9 cellular contexts compared by ENCODE assay signal in the genomic region with DNA sequence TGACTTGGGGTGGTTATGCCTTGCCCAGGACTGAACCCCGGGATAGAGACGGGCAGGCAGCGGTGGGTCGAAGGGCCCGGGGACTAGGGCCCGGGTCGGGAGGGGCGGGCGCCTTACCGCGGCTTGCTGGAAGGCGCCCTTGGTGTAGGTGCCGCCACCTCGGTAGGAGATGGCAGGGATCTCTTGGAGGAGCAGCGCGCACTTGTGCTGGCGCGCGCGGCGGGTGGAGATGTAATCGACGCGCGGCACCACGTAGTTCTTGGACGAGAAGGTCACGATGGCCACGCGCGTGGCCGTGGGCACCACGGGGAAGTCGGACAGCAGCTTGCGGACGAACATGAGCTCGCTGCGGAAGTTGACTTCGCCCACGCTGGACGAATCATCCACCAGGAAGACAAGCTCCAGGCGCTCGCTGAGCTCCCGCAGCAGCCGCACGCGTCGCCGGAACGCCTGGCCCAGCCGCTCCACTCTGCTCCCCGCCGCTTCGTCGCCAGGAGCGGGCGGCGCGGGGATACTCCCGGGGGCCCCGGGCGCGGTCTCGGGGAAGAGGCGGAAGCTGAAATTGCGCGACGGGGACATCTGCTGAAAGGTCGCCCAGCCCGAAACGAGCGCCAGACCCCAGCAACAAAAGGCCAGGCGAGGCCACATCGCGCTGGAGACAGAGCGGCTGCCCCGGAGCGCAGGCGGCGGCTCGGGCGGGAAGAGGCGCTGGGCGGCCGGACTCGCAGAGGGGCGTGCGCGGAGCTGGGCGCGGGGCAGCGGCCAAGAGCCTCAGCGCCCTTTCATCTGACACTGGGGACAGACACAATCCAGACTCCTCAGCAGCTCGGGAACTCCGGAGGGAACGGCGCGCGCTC. TPM values are rescaled to one million over a fixed set of nuclear protein-coding genes. Genes with fewer than 3 reads are reported as not detected.
A peak's percentile ranks its signal among the peaks of the same experiment; 100 is the strongest.
DNase-seq lines count a peak whose midpoint lies in the region; ATAC-seq and TF ChIP-seq lines count a peak whose summit lies in the region.
"Had no signal": no experiment of that assay in that cellular context is flagged by ENCODE, and none has a peak within 500 bp of the region (broad histone marks: within the 10 kb centered on the region; RNA-seq: fewer than 3 reads in every experiment).

Gene SVEP1 (minus strand): TSS at position 846 of the 857 bp plus-strand sequence. CDS start 198 bp downstream, at position 648.

- ATAC-seq in psoas muscle, result peak; percentile 15 to 69 (median 46)

- H3K9me3 ChIP-seq in psoas muscle, result no peaks in the 10 kb centered on the region

- intact Hi-C loops in psoas muscle (cut with DNase I), result no loop called here

- TF ChIP-seq CTCF in astrocyte of the spinal cord (IDR thresholded peaks at IDR 0.05; ENCODE audit: low read depth, low read length) (no peak), psoas muscle (IDR thresholded peaks at IDR 0.05) (no peak)

- peaks cover 3 to 39% (median 10%) of the 10 kb centered on the region in 3 donors for H3K27me3 ChIP-seq in psoas muscle (ENCODE audit: insufficient read depth in 3 of 3, low read length in 2 of 3)

- H3K4me3 Mint-ChIP-seq in T-helper 1 cell treated with Interleukin-12 subunit alpha and Interleukin-12 subunit beta and Interleukin-4 antibody, amounts not matched to agents 30 μg/mL and 1 μg/mL, for 36 hours, result peak within 1 kb of the TSS; percentile 7
- H3K4me3 Mint-ChIP-seq: CD4-positive, CD25-positive, alpha-beta regulatory T cell had no signal

- in situ Hi-C loops in astrocyte of the spinal cord (cut with HindIII; ENCODE audit: low sequenced_read_pairs), result no loop called here

- H3K36me3 Mint-ChIP-seq in T-helper 1 cell treated with Interleukin-12 subunit alpha and Interleukin-12 subunit beta and Interleukin-4 antibody, amounts not matched to agents 30 μg/mL and 1 μg/mL, for 36 hours (ENCODE audit: low read depth), result no peaks in the 10 kb centered on the region
- H3K36me3 Mint-ChIP-seq: CD4-positive, CD25-positive, alpha-beta regulatory T cell had no signal

- H3K9me3 Mint-ChIP-seq in T-helper 1 cell treated with Interleukin-12 subunit alpha and Interleukin-12 subunit beta and Interleukin-4 antibody, amounts not matched to agents 30 μg/mL and 1 μg/mL, for 36 hours, result no peaks in the 10 kb centered on the region

- DNase-seq in T-helper 1 cell (no peak), astrocyte of the spinal cord (ENCODE audit: low read depth, low spot score) (peak; percentile 48), hepatic stellate cell (ENCODE audit: low spot score) (peak; percentile 37), psoas muscle (peak; percentile 67 to 76), Kasumi-1 (lab: John Stamatoyannopoulos, UW) (no peak), NK-92 (lab: John Stamatoyannopoulos, UW; ENCODE audit: unreplicated experiment) (no peak), LoVo (ENCODE audit: low spot score) (no peak)

- H3K4me3 ChIP-seq in astrocyte of the spinal cord (ENCODE audit: low read depth, low read length) (peak within 1 kb of the TSS; percentile 46), psoas muscle (peak within 1 kb of the TSS; percentile 62)

- no peaks in the 10 kb centered on the region for H3K4me1 ChIP-seq in psoas muscle

- peaks cover 46% of the 10 kb centered on the region for H3K27me3 Mint-ChIP-seq in T-helper 1 cell treated with Interleukin-12 subunit alpha and Interleukin-12 subunit beta and Interleukin-4 antibody, amounts not matched to agents 30 μg/mL and 1 μg/mL, for 36 hours (ENCODE audit: low read depth)

- no peaks in the 10 kb centered on the region for H3K4me1 Mint-ChIP-seq in T-helper 1 cell treated with Interleukin-12 subunit alpha and Interleukin-12 subunit beta and Interleukin-4 antibody, amounts not matched to agents 30 μg/mL and 1 μg/mL, for 36 hours (ENCODE audit: low read depth)

- H3K36me3 ChIP-seq in psoas muscle (ENCODE audit: insufficient read depth in 1 of 2, low read depth in 1 of 2), result no peaks in the 10 kb centered on the region

- H3K27ac ChIP-seq in psoas muscle, result peak within 1 kb of the TSS; percentile 58

- H3K27ac Mint-ChIP-seq in T-helper 1 cell treated with Interleukin-12 subunit alpha and Interleukin-12 subunit beta and Interleukin-4 antibody, amounts not matched to agents 30 μg/mL and 1 μg/mL, for 36 hours, result no peak within 1 kb of the TSS
- H3K27ac Mint-ChIP-seq: CD4-positive, CD25-positive, alpha-beta regulatory T cell had no signal

- 0 to 2% (median 1%) methylated on average over 99 of the region's 99 CpGs for WGBS in psoas muscle, 3 donors

RNA-seq across cellular contexts. Expression of gene SVEP1, which starts in this region (rescaled TPM):
- total RNA-seq in psoas muscle, result 10 to 100 TPM in 3 of 4 donors, 1 to 10 TPM in 1; 5.5 to 16.3 (median 13.5) TPM
- 1 to 10 TPM in 2 of 3 donors, under 1 TPM in 1; 0.78 to 1.9 (median 1.0) TPM for polyA plus RNA-seq in psoas muscle
- polyA plus RNA-seq: CD4-positive, CD25-positive, alpha-beta regulatory T cell had no signal

Comparison
In these comparisons a context has a peak if more than half of its experiments do, and no peak if none do; other contexts are left out.
1. DNase-seq: peak in astrocyte of the spinal cord (single experiment), hepatic stellate cell (single experiment) and psoas muscle (2 of 2); none in T-helper 1 cell (0 of 5), Kasumi-1 (0 of 2), NK-92 (single experiment) and LoVo (single experiment).